18 cellular contexts compared by ENCODE assay signal in the genomic region with DNA sequence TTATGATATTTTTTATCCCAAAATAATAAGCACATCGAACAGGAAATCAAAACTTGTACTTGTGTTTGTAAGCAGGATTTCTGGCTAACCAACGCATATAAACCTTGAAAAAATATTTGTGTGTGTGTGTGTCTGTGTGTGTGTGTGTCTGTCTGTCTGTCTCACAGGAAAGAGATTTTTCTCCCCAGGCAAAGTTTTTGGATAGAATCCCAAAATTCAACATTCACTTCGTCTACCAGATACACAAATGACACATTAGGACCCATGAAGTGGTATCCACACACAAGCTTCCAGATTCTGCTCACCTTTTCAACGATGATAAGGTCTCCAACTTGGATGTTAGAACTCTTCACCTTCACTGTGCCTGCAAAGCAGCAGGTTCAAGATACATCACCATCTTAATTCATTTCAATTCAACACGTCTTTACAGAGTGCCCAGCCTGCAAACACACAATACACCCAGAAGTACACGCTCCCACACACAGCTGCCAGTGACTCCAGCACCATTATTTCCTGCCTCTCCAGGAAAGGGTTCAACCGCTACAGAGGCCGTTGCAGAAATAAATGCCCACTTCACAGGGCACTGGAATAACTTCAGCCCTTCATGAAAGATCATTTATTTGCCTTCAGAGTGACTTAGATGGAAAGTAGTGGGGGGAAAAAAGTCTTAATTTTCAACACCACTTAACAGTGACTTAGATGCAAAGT.
DNase-seq lines count a peak whose midpoint lies in the region; ATAC-seq, FAIRE-seq and TF ChIP-seq lines count a peak whose summit lies in the region.
"Had no signal": no experiment of that assay in that cellular context is flagged by ENCODE, and none has a peak within 500 bp of the region (broad histone marks: within the 10 kb centered on the region; RNA-seq: fewer than 3 reads in every experiment).

No MANE protein-coding gene starts in this region.

- ATAC-seq in left lung = peak; percentile 40
- ATAC-seq: HCT116; K562; stimulated activated naive CD8-positive, alpha-beta T cell treated with anti-CD3 and anti-CD28 coated beads, Interleukin-15, amount 100 ng/mL, for 72 hours had no signal

- peaks cover 50% of the 10 kb centered on the region for H3K4me1 ChIP-seq in Loucy (ENCODE audit: insufficient read depth, low read length, poor library complexity, severe bottlenecking)
- H3K4me1 ChIP-seq in astrocyte (ENCODE audit: insufficient read depth, low read length) = peaks cover 26% of the 10 kb centered on the region
- peaks cover 0 to 17% of the 10 kb centered on the region in 2 donors for H3K4me1 ChIP-seq in left lung

- H2AFZ ChIP-seq in Loucy (ENCODE audit: low read length) (peak overlapping the region; percentile 8), astrocyte (ENCODE audit: low read depth, low read length) (peak overlapping the region; percentile 9)

- H3K9me3 Mint-ChIP-seq in astrocyte (ENCODE audit: unreplicated experiment) = no peaks in the 10 kb centered on the region
- H3K9me3 Mint-ChIP-seq: activated CD4-positive, alpha-beta T cell treated with anti-CD3 and anti-CD28 coated beads, Interleukin-2, amount 10 ng/mL, durations not matched to agents 24 days and 14 days; activated T-helper 2 cell treated with anti-CD3 and anti-CD28 coated beads, Interferon-gamma antibody, Interleukin-2, Interleukin-4, amounts not matched to agents 10 μg/mL and 5 μg/mL and 100 μg/mL, durations not matched to agents 14 hours and 24 hours and 36 hours; CD4-positive, alpha-beta T cell; stimulated activated naive CD8-positive, alpha-beta T cell treated with anti-CD3 and anti-CD28 coated beads, Interleukin-15, amount 100 ng/mL, for 72 hours had no signal

- H3K9me3 ChIP-seq in Loucy (ENCODE audit: insufficient read depth, low read depth, low read length) (no peaks in the 10 kb centered on the region), astrocyte (ENCODE audit: insufficient read depth, low read depth, low read length) (no peaks in the 10 kb centered on the region), left lung (no peaks in the 10 kb centered on the region)

- FAIRE-seq in astrocyte (lab: Jason Lieb, UNC) = no peak
- FAIRE-seq: K562 had no signal

- peaks cover 3% of the 10 kb centered on the region for H4K20me1 ChIP-seq in Loucy (ENCODE audit: insufficient read depth, low read length, poor library complexity, severe bottlenecking)
- no peaks in the 10 kb centered on the region for H4K20me1 ChIP-seq in astrocyte (ENCODE audit: insufficient read depth, low read length)

- H3K27me3 ChIP-seq in Loucy (ENCODE audit: insufficient read depth, low read length, poor library complexity, severe bottlenecking) (no peaks in the 10 kb centered on the region), astrocyte (ENCODE audit: insufficient read depth, low read length) (no peaks in the 10 kb centered on the region), left lung (no peaks in the 10 kb centered on the region)

- H3K79me2 ChIP-seq in Loucy (ENCODE audit: insufficient read depth, low read length) = peaks cover 64% of the 10 kb centered on the region
- H3K79me2 ChIP-seq in astrocyte (ENCODE audit: insufficient read depth, low read length) = no peaks in the 10 kb centered on the region

- peaks cover 2% of the 10 kb centered on the region for H3K27me3 Mint-ChIP-seq in astrocyte (ENCODE audit: low read depth, unreplicated experiment)

- intact Hi-C loops in left lung (cut with DNase I) = no loop called here

- no peaks in the 10 kb centered on the region for H3F3A ChIP-seq in Loucy (ENCODE audit: low read depth)

- no peak overlapping the region for H3K27ac Mint-ChIP-seq in astrocyte (ENCODE audit: unreplicated experiment)
- H3K27ac Mint-ChIP-seq: CD4-positive, alpha-beta T cell; stimulated activated naive CD8-positive, alpha-beta T cell treated with anti-CD3 and anti-CD28 coated beads, Interleukin-15, amount 100 ng/mL, for 72 hours had no signal

- TF ChIP-seq CTCF in Loucy (conservative IDR thresholded peaks at IDR 0.05; ENCODE audit: low read length) = no peak
- no peak for TF ChIP-seq CTCF in astrocyte (IDR thresholded peaks at IDR 0.05; ENCODE audit: insufficient read depth, low read depth, low read length)
- no peak for TF ChIP-seq CTCF in left lung (IDR thresholded peaks at IDR 0.05)

- H3K36me3 Mint-ChIP-seq in astrocyte (ENCODE audit: low read depth, unreplicated experiment) = peaks cover 4% of the 10 kb centered on the region

- H3K9me2 ChIP-seq in Loucy (replicated peaks; ENCODE audit: low read depth, low read length) = no peaks in the 10 kb centered on the region

- H3K4me3 ChIP-seq in Loucy (ENCODE audit: low read length, poor library complexity, severe bottlenecking) (peak overlapping the region; percentile 89), astrocyte (ENCODE audit: insufficient read depth, low read depth, low read length) (no peak overlapping the region), left lung (no peak overlapping the region)
- H3K4me3 ChIP-seq: K562 had no signal

- DNase-seq in DMS79 (lab: John Stamatoyannopoulos, UW) (peak; percentile 35), astrocyte (ENCODE audit: low read depth) (peak; percentile 25), left lung (no peak), DMS53 treated with DMSO at 0.1 percent for 48 hours (lab: John Stamatoyannopoulos, UW; ENCODE audit: unreplicated experiment) (no peak), NCI-H446 treated with DMSO at 0.1 percent for 48 hours (lab: John Stamatoyannopoulos, UW) (no peak), epidermal melanocyte (ENCODE audit: insufficient read length, low spot score) (no peak)
- DNase-seq in stimulated activated CD4-positive, alpha-beta T cell treated with anti-CD3 and anti-CD28 coated beads, Interleukin-15, amount 100 ng/mL, for 24 hours = no peak
- DNase-seq: activated CD4-positive, alpha-beta T cell treated with anti-CD3 and anti-CD28 coated beads, Interleukin-2, amount 10 ng/mL, durations not matched to agents 24 days and 14 days; CD4-positive, alpha-beta T cell; foreskin melanocyte; NCI-H2171; stimulated activated CD4-positive, alpha-beta T cell treated with anti-CD3 and anti-CD28 coated beads, Interleukin-4, amount 100 ng/mL, for 1 hour; stimulated activated naive CD8-positive, alpha-beta T cell treated with anti-CD3 and anti-CD28 coated beads, Interleukin-15, amount 100 ng/mL, for 72 hours; SW 1271 had no signal

- H3K4me1 Mint-ChIP-seq in astrocyte (ENCODE audit: low read depth, unreplicated experiment) = peaks cover 24% of the 10 kb centered on the region

- H3K9ac ChIP-seq in Loucy (ENCODE audit: low read depth, low read length, poor library complexity, severe bottlenecking) = peak overlapping the region; percentile 95
- H3K9ac ChIP-seq in astrocyte (ENCODE audit: low read length) = peak overlapping the region; percentile 77

- peak overlapping the region; percentile 82 for H3K4me2 ChIP-seq in Loucy (ENCODE audit: low read depth, low read length, poor library complexity, severe bottlenecking)
- peak overlapping the region; percentile 83 for H3K4me2 ChIP-seq in astrocyte (ENCODE audit: low read length)

- no peak overlapping the region for H3K4me3 Mint-ChIP-seq in astrocyte (ENCODE audit: unreplicated experiment)
- H3K4me3 Mint-ChIP-seq: CD4-positive, alpha-beta T cell had no signal

- no peak overlapping the region for H3K27ac ChIP-seq in astrocyte (ENCODE audit: low read depth, low read length)
- H3K27ac ChIP-seq in left lung = peak overlapping the region in 1 of 2 donors; percentile 47

- no peaks in the 10 kb centered on the region for H3K36me3 ChIP-seq in Loucy (ENCODE audit: insufficient read depth, low read length)
- no peaks in the 10 kb centered on the region for H3K36me3 ChIP-seq in astrocyte (ENCODE audit: insufficient read depth, low read length)
- peaks cover 0 to 9% of the 10 kb centered on the region in 2 donors for H3K36me3 ChIP-seq in left lung

Comparison
In these comparisons a context has a peak if more than half of its experiments do, and no peak if none do; other contexts are left out.
1. DNase-seq: peak in DMS79 (single experiment) and astrocyte (single experiment); none in left lung (0 of 2), DMS53 treated with DMSO at 0.1 percent for 48 hours (single experiment), NCI-H446 treated with DMSO at 0.1 percent for 48 hours (single experiment), stimulated activated CD4-positive, alpha-beta T cell treated with anti-CD3 and anti-CD28 coated beads, Interleukin-15, amount 100 ng/mL, for 24 hours (single experiment) and epidermal melanocyte (single experiment).